Comparison of ENCODE assay signal across 22 cellular contexts in the genomic region with DNA sequence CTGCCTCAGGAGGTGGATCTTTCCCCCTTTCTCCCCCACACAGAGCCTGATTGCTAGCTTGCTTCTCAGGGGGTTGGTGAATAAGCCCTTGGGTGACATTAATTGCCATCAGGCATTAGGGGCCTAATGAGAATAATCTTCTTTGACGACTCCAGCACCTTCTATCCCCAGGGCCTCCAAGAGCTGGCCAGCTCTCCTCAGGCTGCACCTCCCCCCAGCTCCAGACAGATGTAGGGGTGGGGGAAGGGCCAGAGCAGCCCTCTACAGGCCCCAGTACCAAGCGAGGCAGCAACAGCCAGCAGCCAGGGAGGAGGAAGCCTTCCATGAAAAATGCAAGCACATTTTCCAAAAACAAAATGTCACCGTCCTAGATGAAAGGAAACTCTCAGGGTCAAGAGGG. TPM values are rescaled to one million over a fixed set of nuclear protein-coding genes. Genes with fewer than 3 reads are reported as not detected.
DNase-seq lines count a peak whose midpoint lies in the region; ATAC-seq and TF ChIP-seq lines count a peak whose summit lies in the region.
"Had no signal": no experiment of that assay in that cellular context is flagged by ENCODE, and none has a peak within 500 bp of the region (broad histone marks: within the 10 kb centered on the region; RNA-seq: fewer than 3 reads in every experiment).

No MANE protein-coding gene starts in this region.

- H3K36me3 ChIP-seq in colonic mucosa: no peaks in the 10 kb centered on the region
- H3K36me3 ChIP-seq: BE2C, MG63, spleen, uterus had no signal

- H3K4me1 Mint-ChIP-seq in T-helper 17 cell: peaks cover 12% of the 10 kb centered on the region

- ATAC-seq in T-helper 17 cell: no peak

- H3K27me3 Mint-ChIP-seq in T-helper 17 cell: peaks cover 74% of the 10 kb centered on the region

- H3K4me3 ChIP-seq in colonic mucosa: no peak overlapping the region
- H3K4me3 ChIP-seq: MG63 had no signal

- no peak overlapping the region for H3K27ac ChIP-seq in colonic mucosa
- H3K27ac ChIP-seq: spleen, uterus had no signal

- intact Hi-C loops in colonic mucosa (cut with DNase I): no loop called here

- H3K9me3 ChIP-seq in T-helper 17 cell (ENCODE audit: control insufficient read depth, low read length, poor library complexity, severe bottlenecking) (no peaks in the 10 kb centered on the region), colonic mucosa (no peaks in the 10 kb centered on the region)
- H3K9me3 ChIP-seq: BE2C, MG63, spleen, uterus had no signal

- peaks cover 11% of the 10 kb centered on the region for H3K36me3 Mint-ChIP-seq in T-helper 17 cell (ENCODE audit: low read depth)

- DNase-seq in NCI-H2171 treated with DMSO at 0.1 percent for 48 hours (lab: John Stamatoyannopoulos, UW) (peak; percentile 13), NCI-H2171 (lab: John Stamatoyannopoulos, UW) (no peak), T-helper 17 cell (no peak), iPS-NIHi11 (ENCODE audit: low spot score) (peak; percentile 60), retina (peak; percentile 82), colonic mucosa (no peak), NCI-H2196 treated with DMSO at 0.1 percent for 48 hours (lab: John Stamatoyannopoulos, UW; ENCODE audit: unreplicated experiment) (no peak), GM19238 (ENCODE audit: insufficient read length, low spot score) (no peak)
- DNase-seq: 8988T; activated CD4-positive, alpha-beta T cell treated with anti-CD3 and anti-CD28 coated beads, Interleukin-2, amount 10 ng/mL, durations not matched to agents 7 days and 5 days; activated CD8-positive, alpha-beta memory T cell treated with anti-CD3 and anti-CD28 coated beads, Interleukin-2, amount 50 U/mL, for 4 hours; activated effector memory CD4-positive, alpha-beta T cell treated with Interleukin-2 at 50 U/mL for 16 hours; BE2C; effector memory CD4-positive, alpha-beta T cell; MG63; NCI-H1436 treated with DMSO at 0.1 percent for 48 hours; NCI-H226; RPMI8226; spleen; uterus had no signal

- H3K27me3 ChIP-seq in colonic mucosa: peaks cover 52% of the 10 kb centered on the region

- peak overlapping the region; percentile 91 for H3K4me3 Mint-ChIP-seq in T-helper 17 cell
- H3K4me3 Mint-ChIP-seq: activated CD4-positive, alpha-beta T cell treated with anti-CD3 and anti-CD28 coated beads, Interleukin-2, amount 10 ng/mL, durations not matched to agents 7 days and 5 days had no signal

- H3K27ac Mint-ChIP-seq in T-helper 17 cell: no peak overlapping the region
- H3K27ac Mint-ChIP-seq: activated CD4-positive, alpha-beta T cell treated with anti-CD3 and anti-CD28 coated beads, Interleukin-2, amount 10 ng/mL, durations not matched to agents 7 days and 5 days had no signal

- no peaks in the 10 kb centered on the region for H3K4me1 ChIP-seq in colonic mucosa

- no peak overlapping the region for H3K9ac ChIP-seq in colonic mucosa (ENCODE audit: low read depth in 2 of 2, low read length in 2 of 2)

- TF ChIP-seq CTCF in colonic mucosa (IDR thresholded peaks at IDR 0.05): no peak

RNA-seq across cellular contexts. Expression of gene TMEM132E, which starts 1.4 kb away (rescaled TPM):
- total RNA-seq in T-helper 17 cell: not detected
- total RNA-seq in colonic mucosa: under 1 TPM; 0.10 to 0.11 TPM
- total RNA-seq: activated CD4-positive, alpha-beta T cell treated with anti-CD3 and anti-CD28 coated beads, Interleukin-2, amount 10 ng/mL, durations not matched to agents 7 days and 5 days; lung microvascular endothelial cell; pulmonary artery endothelial cell had no signal

Comparison
In these comparisons a context has a peak if more than half of its experiments do, and no peak if none do; other contexts are left out.
1. DNase-seq: peak in NCI-H2171 treated with DMSO at 0.1 percent for 48 hours (single experiment), iPS-NIHi11 (single experiment) and retina (single experiment); none in NCI-H2171 (single experiment), T-helper 17 cell (0 of 3), colonic mucosa (single experiment), NCI-H2196 treated with DMSO at 0.1 percent for 48 hours (single experiment) and GM19238 (single experiment).